9 cellular contexts compared by ENCODE assay signal in genomic region chr4:52234539-52235174, GRCh38.
DNase-seq lines count a peak whose midpoint lies in the region; ATAC-seq and TF ChIP-seq lines count a peak whose summit lies in the region.
"Had no signal": no experiment of that assay in that cellular context is flagged by ENCODE, and none has a peak within 500 bp of the region (broad histone marks: within the 10 kb centered on the region; RNA-seq: fewer than 3 reads in every experiment).

No MANE protein-coding gene starts in this region.

- CTCF ChIA-PET in OCI-LY7 (lab: Charles Lee; ENCODE audit: unreplicated experiment) = no interaction called here

- intact Hi-C loops in OCI-LY7 (cut with micrococcal nuclease; ENCODE audit: unreplicated experiment) = no loop called here

- DNase-seq in HFFc6 = peak; percentile 43
- DNase-seq in OCI-LY7 (ENCODE audit: low spot score) = no peak
- DNase-seq in fibroblast of mammary gland (ENCODE audit: low read depth) = peak; percentile 69
- no peak for DNase-seq in COLO668 (lab: John Stamatoyannopoulos, UW; ENCODE audit: unreplicated experiment)
- no peak for DNase-seq in NK-92 treated with Interleukin-12 subunit alpha and Interleukin-12 subunit beta, amount 100 ng/mL, for 24 hours (lab: John Stamatoyannopoulos, UW)

- no peaks in the 10 kb centered on the region for H3K9me3 Mint-ChIP-seq in HFFc6

- no peak overlapping the region for H3K9ac ChIP-seq in parathyroid adenoma

- no peaks in the 10 kb centered on the region for H3K9me2 ChIP-seq in OCI-LY7 (ENCODE audit: insufficient read depth, low read length)

- H3K4me3 ChIP-seq in OCI-LY7 (ENCODE audit: low read depth, low read length, poor library complexity, severe bottlenecking) (no peak overlapping the region), fibroblast of mammary gland (ENCODE audit: control insufficient read depth, low read depth, low read length) (no peak overlapping the region), parathyroid adenoma (ENCODE audit: low read depth, low read length) (peak overlapping the region; percentile 52)
- H3K4me3 ChIP-seq: skin epidermis had no signal

- H3K4me2 ChIP-seq in OCI-LY7 (ENCODE audit: low read length) (no peak overlapping the region), parathyroid adenoma (ENCODE audit: low read length) (peak overlapping the region; percentile 64)

- H2AFZ ChIP-seq in OCI-LY7 (ENCODE audit: low read length) (no peak overlapping the region), parathyroid adenoma (peak overlapping the region; percentile 56)

- no peaks in the 10 kb centered on the region for H3K4me1 Mint-ChIP-seq in HFFc6 (ENCODE audit: low read depth)

- H3K79me2 ChIP-seq in OCI-LY7 (ENCODE audit: insufficient read depth, low read depth, low read length) (no peaks in the 10 kb centered on the region), parathyroid adenoma (no peaks in the 10 kb centered on the region)

- no peaks in the 10 kb centered on the region for H3K27me3 ChIP-seq in parathyroid adenoma (ENCODE audit: control insufficient read depth, insufficient read depth, low read length)

- no peak for ATAC-seq in HG02938 (IDR thresholded peaks at IDR 0.05; ENCODE audit: unreplicated experiment)
- ATAC-seq in HG03095 (IDR thresholded peaks at IDR 0.05; ENCODE audit: unreplicated experiment) = no peak

- no TSS peak for BruUV-seq in OCI-LY7 (replicated peaks; lab: Mats Ljungman, UMichigan)

- no peak overlapping the region for H3K27ac ChIP-seq in OCI-LY7 (ENCODE audit: low read depth, low read length, poor library complexity, severe bottlenecking)
- peak overlapping the region; percentile 80 for H3K27ac ChIP-seq in parathyroid adenoma
- H3K27ac ChIP-seq: skin epidermis had no signal

- no peak overlapping the region for H3K27ac Mint-ChIP-seq in HFFc6

- H3K36me3 ChIP-seq in OCI-LY7 (ENCODE audit: insufficient read depth, low read length) (no peaks in the 10 kb centered on the region), parathyroid adenoma (ENCODE audit: control insufficient read depth, insufficient read depth, low read length) (no peaks in the 10 kb centered on the region)

- H3K4me3 Mint-ChIP-seq in HFFc6 = no peak overlapping the region

- H4K20me1 ChIP-seq in OCI-LY7 (ENCODE audit: insufficient read depth, low read length) = no peaks in the 10 kb centered on the region

- H3K9me3 ChIP-seq in OCI-LY7 (ENCODE audit: low read length) (no peaks in the 10 kb centered on the region), parathyroid adenoma (ENCODE audit: control insufficient read depth, low read length) (no peaks in the 10 kb centered on the region)

- H3K36me3 Mint-ChIP-seq in HFFc6 (ENCODE audit: low read depth) = no peaks in the 10 kb centered on the region

- H3K27me3 Mint-ChIP-seq in HFFc6 (ENCODE audit: insufficient read depth) = no peaks in the 10 kb centered on the region; the same call in 1 of the 2 replicates

- peak; percentile 70 for TF ChIP-seq CTCF in HFFc6 (IDR thresholded peaks at IDR 0.05)
- peak; percentile 47; the same call in 1 of the 2 replicates for TF ChIP-seq CTCF in OCI-LY7 (conservative IDR thresholded peaks at IDR 0.05; ENCODE audit: low read length)
- TF ChIP-seq CTCF in fibroblast of mammary gland (conservative IDR thresholded peaks at IDR 0.05; ENCODE audit: control insufficient read depth, insufficient read depth, low read depth, low read length) = peak; percentile 68
- peak; percentile 54 for TF ChIP-seq CTCF in parathyroid adenoma (IDR thresholded peaks at IDR 0.05)

- POLR2A ChIA-PET in OCI-LY7 (lab: Charles Lee) = no interaction called here

- H3K4me1 ChIP-seq in OCI-LY7 (ENCODE audit: insufficient read depth, low read length, poor library complexity, severe bottlenecking) = no peaks in the 10 kb centered on the region
- peaks cover 6% of the 10 kb centered on the region for H3K4me1 ChIP-seq in parathyroid adenoma

Comparison
In these comparisons a context has a peak if more than half of its experiments do, and no peak if none do; other contexts are left out.
1. DNase-seq: peak in HFFc6 (single experiment) and fibroblast of mammary gland (single experiment); none in OCI-LY7 (single experiment), COLO668 (single experiment) and NK-92 treated with Interleukin-12 subunit alpha and Interleukin-12 subunit beta, amount 100 ng/mL, for 24 hours (single experiment).
2. Peak in every context shown above with its lines, with median percentiles within 50 percentile points of each other: CTCF ChIP-seq.